In genomic region chr3:50167069-50167781, GRCh38 we compare ENCODE assay signal across 13 cellular contexts. TPM values are rescaled to one million over a fixed set of nuclear protein-coding genes. Genes with fewer than 3 reads are reported as not detected.
DNase-seq lines count a peak whose midpoint lies in the region; ATAC-seq, FAIRE-seq and TF ChIP-seq lines count a peak whose summit lies in the region.
"Had no signal": no experiment of that assay in that cellular context is flagged by ENCODE, and none has a peak within 500 bp of the region (broad histone marks: within the 10 kb centered on the region; RNA-seq: fewer than 3 reads in every experiment).

No MANE protein-coding gene starts in this region.

- H3K36me3 Mint-ChIP-seq in activated T-cell treated with anti-CD3 and anti-CD28 coated beads, Interleukin-2, amount 50 U/mL, for 4 hours (ENCODE audit: insufficient read depth): no peaks in the 10 kb centered on the region

- H4K8ac ChIP-seq in mesenchymal stem cell (ENCODE audit: low read length): peak overlapping the region; percentile 45

- H3K4ac ChIP-seq in mesenchymal stem cell (ENCODE audit: low read depth in 1 of 2, low read length in 2 of 2): peak overlapping the region in 1 of 2 experiments; percentile 0

- H2BK15ac ChIP-seq in mesenchymal stem cell (ENCODE audit: low read depth, poor library complexity, severe bottlenecking): no peak overlapping the region

- peak overlapping the region; percentile 30 for H3K4me2 ChIP-seq in mesenchymal stem cell (ENCODE audit: low read length, poor library complexity, severe bottlenecking)
- H3K4me2 ChIP-seq: smooth muscle cell had no signal

- H3K4me1 ChIP-seq in mesenchymal stem cell (ENCODE audit: control insufficient read depth, insufficient read depth, low read depth, low read length) (peaks cover 75% of the 10 kb centered on the region), tibial artery (peaks cover 0 to 98% (median 88%) of the 10 kb centered on the region in 4 donors), SJCRH30 (peaks cover 34% of the 10 kb centered on the region)

- peak overlapping the region; percentile 1 for H4K91ac ChIP-seq in mesenchymal stem cell (ENCODE audit: low read length)

- no peak overlapping the region for H3K4me3 Mint-ChIP-seq in activated T-cell treated with anti-CD3 and anti-CD28 coated beads, Interleukin-2, amount 50 U/mL, for 4 hours

- H3K9me3 ChIP-seq in mesenchymal stem cell (ENCODE audit: control insufficient read depth, low read length): no peaks in the 10 kb centered on the region
- H3K9me3 ChIP-seq in tibial artery: no peaks in the 10 kb centered on the region
- no peaks in the 10 kb centered on the region for H3K9me3 ChIP-seq in SJCRH30 (replicated peaks)

- peaks cover 53% of the 10 kb centered on the region for H3K36me3 ChIP-seq in bronchial epithelial cell (ENCODE audit: control insufficient read depth, insufficient read depth, low read length)
- peaks cover 0 to 16% of the 10 kb centered on the region in 2 experiments for H3K36me3 ChIP-seq in mesenchymal stem cell (ENCODE audit: control insufficient read depth in 1 of 2, insufficient read depth in 2 of 2, low read depth in 1 of 2, low read length in 2 of 2)
- no peaks in the 10 kb centered on the region for H3K36me3 ChIP-seq in tibial artery
- no peaks in the 10 kb centered on the region for H3K36me3 ChIP-seq in SJCRH30

- peak overlapping the region in 1 of 2 experiments; percentile 15 for H2BK12ac ChIP-seq in mesenchymal stem cell (ENCODE audit: low read length in 2 of 2)

- WGBS in mesenchymal stem cell: 47% methylated on average over 13 of the region's 16 CpGs

- no peak overlapping the region for H3K9ac ChIP-seq in mesenchymal stem cell (ENCODE audit: low read length)

- TF ChIP-seq CTCF in bronchial epithelial cell (IDR thresholded peaks at IDR 0.05; ENCODE audit: insufficient read depth, low read length, severe bottlenecking) (no peak), tibial artery (IDR thresholded peaks at IDR 0.05) (no peak)

- intact Hi-C loops in tibial artery (cut with DNase I; ENCODE audit: low total_unique reads): no loop called here

- peak overlapping the region in 1 of 2 experiments; percentile 2 for H3K14ac ChIP-seq in mesenchymal stem cell (ENCODE audit: low read length in 2 of 2)

- no peaks in the 10 kb centered on the region for H3K79me1 ChIP-seq in mesenchymal stem cell (replicated peaks; ENCODE audit: low read length, poor library complexity, severe bottlenecking)

- H2AK5ac ChIP-seq in mesenchymal stem cell (ENCODE audit: low read length, severe bottlenecking): peak overlapping the region; percentile 86

- H3K27ac ChIP-seq in mesenchymal stem cell (ENCODE audit: low read length, poor library complexity, severe bottlenecking) (peak overlapping the region; percentile 87), tibial artery (peak overlapping the region; percentile 70 to 87), SJCRH30 (no peak overlapping the region)
- H3K27ac ChIP-seq: 22Rv1 had no signal

- no peak overlapping the region for H3K4me3 ChIP-seq in bronchial epithelial cell (ENCODE audit: low read depth, low read length)
- no peak overlapping the region for H3K4me3 ChIP-seq in mesenchymal stem cell (ENCODE audit: insufficient read depth in 1 of 2, low read depth in 1 of 2, low read length in 2 of 2)
- H3K4me3 ChIP-seq in tibial artery: no peak overlapping the region
- no peak overlapping the region for H3K4me3 ChIP-seq in SJCRH30
- H3K4me3 ChIP-seq: smooth muscle cell had no signal

- ATAC-seq in activated T-cell treated with anti-CD3 and anti-CD28 coated beads, Interleukin-2, amount 50 U/mL, for 4 hours: no peak

- no peaks in the 10 kb centered on the region for H3K27me3 ChIP-seq in bronchial epithelial cell (ENCODE audit: control insufficient read depth, insufficient read depth, low read length)
- H3K27me3 ChIP-seq in mesenchymal stem cell (ENCODE audit: control insufficient read depth in 1 of 2, insufficient read depth in 1 of 2, low read length in 2 of 2): peaks cover 0 to 9% of the 10 kb centered on the region in 2 experiments
- H3K27me3 ChIP-seq in tibial artery: no peaks in the 10 kb centered on the region
- H3K27me3 ChIP-seq in SJCRH30: no peaks in the 10 kb centered on the region

- no peak overlapping the region for H2BK120ac ChIP-seq in mesenchymal stem cell (ENCODE audit: low read depth, low read length)

- H2AFZ ChIP-seq in mesenchymal stem cell (ENCODE audit: low read depth, low read length): no peak overlapping the region

- peak overlapping the region in 1 of 2 experiments; percentile 43 for H3K18ac ChIP-seq in mesenchymal stem cell (ENCODE audit: low read depth in 1 of 2, low read length in 2 of 2)

- H3K23ac ChIP-seq in mesenchymal stem cell (ENCODE audit: low read length in 2 of 2): no peak overlapping the region

- H3K27me3 Mint-ChIP-seq in activated T-cell treated with anti-CD3 and anti-CD28 coated beads, Interleukin-2, amount 50 U/mL, for 4 hours (ENCODE audit: low read depth): peaks cover 2% of the 10 kb centered on the region

- H3K9me3 Mint-ChIP-seq in activated T-cell treated with anti-CD3 and anti-CD28 coated beads, Interleukin-2, amount 50 U/mL, for 4 hours: no peaks in the 10 kb centered on the region

- H2BK5ac ChIP-seq in mesenchymal stem cell (ENCODE audit: low read depth, low read length, poor library complexity, severe bottlenecking): peak overlapping the region; percentile 69

- FAIRE-seq in bronchial epithelial cell (lab: Jason Lieb, UNC): no peak

- H3K4me1 Mint-ChIP-seq in activated T-cell treated with anti-CD3 and anti-CD28 coated beads, Interleukin-2, amount 50 U/mL, for 4 hours (ENCODE audit: low read depth): no peaks in the 10 kb centered on the region

- DNase-seq in DMS79 treated with DMSO at 0.1 percent for 48 hours (lab: John Stamatoyannopoulos, UW) (peak; percentile 10), DMS79 (lab: John Stamatoyannopoulos, UW) (no peak), bronchial epithelial cell (ENCODE audit: low read depth) (peak; percentile 87), mesenchymal stem cell (peak; percentile 84), tibial artery (no peak), SJCRH30 (no peak)
- DNase-seq in activated T-cell treated with anti-CD3 and anti-CD28 coated beads, Interleukin-2, amount 50 U/mL, for 4 hours: no peak
- DNase-seq in stimulated activated CD8-positive, alpha-beta memory T cell treated with anti-CD3 and anti-CD28 coated beads, Interleukin-4, amount 100 ng/mL, for 48 hours: no peak
- DNase-seq: activated CD4-positive, alpha-beta T cell treated with anti-CD3 and anti-CD28 coated beads for 48 hours; amygdala; stimulated activated naive CD4-positive, alpha-beta T cell had no signal

RNA-seq across cellular contexts. Expression of gene SEMA3F, which starts 12.1 kb away (rescaled TPM):
- total RNA-seq in bronchial epithelial cell: 35.5 and 76.0 TPM in 2 replicates
- polyA plus RNA-seq in mesenchymal stem cell (2013, experiment 1 of 2): 23.6 TPM
- polyA plus RNA-seq in mesenchymal stem cell (2013, experiment 2 of 2): 23.0 TPM
- total RNA-seq in SJCRH30 (2014; rRNA removed; shearing (Covaris generic)): 9.3 and 11.3 TPM in 2 replicates
- total RNA-seq in activated T-cell treated with anti-CD3 and anti-CD28 coated beads, Interleukin-2, amount 50 U/mL, for 4 hours: under 1 TPM; 0.19 to 0.24 (median 0.23) TPM

RNA-seq across cellular contexts. Expression of gene GNAT1, which starts 24.2 kb away (rescaled TPM):
- total RNA-seq in bronchial epithelial cell: 0.26 TPM in 1 of 2 replicates, not detected in the other
- not detected for polyA plus RNA-seq in mesenchymal stem cell (2013, experiment 1 of 2)
- not detected for polyA plus RNA-seq in mesenchymal stem cell (2013, experiment 2 of 2)
- 0.14 TPM in 1 of 2 replicates, not detected in the other for total RNA-seq in SJCRH30 (2014; rRNA removed; shearing (Covaris generic))
- not detected for total RNA-seq in activated T-cell treated with anti-CD3 and anti-CD28 coated beads, Interleukin-2, amount 50 U/mL, for 4 hours
- total RNA-seq: smooth muscle cell had no signal
- polyA plus RNA-seq: smooth muscle cell had no signal

RNA-seq across cellular contexts. Expression of gene SLC38A3, which starts 37.8 kb away (rescaled TPM):
- not detected in 2 replicates for total RNA-seq in bronchial epithelial cell
- 0.01 TPM for polyA plus RNA-seq in mesenchymal stem cell (2013, experiment 1 of 2)
- polyA plus RNA-seq in mesenchymal stem cell (2013, experiment 2 of 2): 0.03 TPM
- 1.4 and 2.9 TPM in 2 replicates for total RNA-seq in SJCRH30 (2014; rRNA removed; shearing (Covaris generic))
- under 1 TPM in 2 of 3 donors, not detected in 1; 0.08 to 0.52 TPM for total RNA-seq in activated T-cell treated with anti-CD3 and anti-CD28 coated beads, Interleukin-2, amount 50 U/mL, for 4 hours

Comparison
In these comparisons a context has a peak if more than half of its experiments do, and no peak if none do; other contexts are left out.
1. DNase-seq: peak in DMS79 treated with DMSO at 0.1 percent for 48 hours (single experiment), bronchial epithelial cell (single experiment) and mesenchymal stem cell (single experiment); none in DMS79 (single experiment), tibial artery (0 of 2), SJCRH30 (0 of 2), activated T-cell treated with anti-CD3 and anti-CD28 coated beads, Interleukin-2, amount 50 U/mL, for 4 hours (single experiment) and stimulated activated CD8-positive, alpha-beta memory T cell treated with anti-CD3 and anti-CD28 coated beads, Interleukin-4, amount 100 ng/mL, for 48 hours (single experiment).